Comparison of ENCODE assay signal across 8 cellular contexts in the genomic region with DNA sequence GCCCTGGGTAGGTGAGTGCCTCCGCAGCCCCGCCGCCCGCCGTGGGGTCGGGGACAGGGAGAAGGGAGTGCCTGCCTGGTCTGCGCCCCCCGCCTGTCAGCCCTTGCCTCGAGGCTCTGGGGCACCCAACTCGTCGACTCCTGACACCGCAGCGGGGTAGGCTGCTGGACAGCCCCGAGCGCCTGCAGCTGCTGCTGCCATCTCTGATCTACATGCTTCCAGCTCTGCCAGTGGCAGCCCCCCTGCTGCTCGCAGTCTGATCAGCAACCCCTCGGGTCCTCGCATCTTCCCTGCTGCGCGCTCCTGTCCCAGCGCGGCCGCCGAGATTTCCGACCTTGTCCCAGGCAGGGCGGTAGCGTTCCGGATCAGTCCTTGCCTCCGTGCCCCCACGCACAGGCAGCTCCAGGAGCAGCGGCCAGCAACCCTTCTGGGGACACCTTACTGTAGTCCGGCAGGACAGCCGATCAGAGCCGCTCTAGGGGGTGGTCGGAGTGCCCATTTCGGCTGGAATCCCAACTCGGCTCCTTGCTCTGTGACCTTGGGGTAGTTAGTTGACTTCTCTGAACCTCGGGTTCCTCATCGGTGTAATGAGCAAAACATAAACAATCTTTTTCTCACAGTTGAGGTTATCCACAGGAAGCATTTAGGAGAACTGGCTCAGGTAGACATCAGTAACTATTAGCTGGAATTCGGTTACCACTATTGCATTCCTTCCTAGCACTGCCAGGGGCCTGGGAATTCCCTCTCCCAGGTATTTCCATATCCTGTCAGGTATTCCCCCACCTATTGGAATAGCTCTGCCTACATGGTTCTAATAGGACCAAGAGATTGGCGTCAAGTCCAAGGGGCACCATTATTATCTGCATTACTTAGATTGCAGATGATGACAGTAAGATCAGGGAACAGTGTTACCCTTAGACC. TPM values are rescaled to one million over a fixed set of nuclear protein-coding genes. Genes with fewer than 3 reads are reported as not detected.
A peak's percentile ranks its signal among the peaks of the same experiment; 100 is the strongest.
DNase-seq lines count a peak whose midpoint lies in the region; ATAC-seq, FAIRE-seq and TF ChIP-seq lines count a peak whose summit lies in the region.
"Had no signal": no experiment of that assay in that cellular context is flagged by ENCODE, and none has a peak within 500 bp of the region (broad histone marks: within the 10 kb centered on the region; RNA-seq: fewer than 3 reads in every experiment).

No MANE protein-coding gene starts in this region.

- peaks cover 97 to 98% of the 10 kb centered on the region in 2 experiments for H3K27me3 ChIP-seq in mesenchymal stem cell (ENCODE audit: control insufficient read depth in 1 of 2, insufficient read depth in 1 of 2, low read length in 2 of 2)

- H3K9ac ChIP-seq in mesenchymal stem cell (ENCODE audit: low read length), result no peak overlapping the region

- no peaks in the 10 kb centered on the region for H3K9me3 ChIP-seq in mesenchymal stem cell (ENCODE audit: control insufficient read depth, low read length)

- no peak overlapping the region for H3K27ac ChIP-seq in mesenchymal stem cell (ENCODE audit: low read length, poor library complexity, severe bottlenecking)

- DNase-seq in stimulated activated naive CD8-positive, alpha-beta T cell treated with anti-CD3 and anti-CD28 coated beads, Interleukin-15, Interleukin-2, amounts not matched to agents 100 U/mL and 50 U/mL, for 24 hours, result no peak
- DNase-seq in mesenchymal stem cell (no peak), G401 (ENCODE audit: low spot score) (no peak), H54 (ENCODE audit: insufficient read length, low spot score) (no peak), amniotic stem cell (lab: John Stamatoyannopoulos, UW) (no peak)
- DNase-seq: activated CD4-positive, CD25-positive, alpha-beta regulatory T cell treated with anti-CD3 and anti-CD28 coated beads, Interleukin-2, amount 50 U/mL, for 72 hours had no signal

- H3K18ac ChIP-seq in mesenchymal stem cell (ENCODE audit: low read depth in 1 of 2, low read length in 2 of 2), result peak overlapping the region in 1 of 2 experiments; percentile 18

- no peaks in the 10 kb centered on the region for H3K36me3 ChIP-seq in mesenchymal stem cell (ENCODE audit: control insufficient read depth in 1 of 2, insufficient read depth in 2 of 2, low read depth in 1 of 2, low read length in 2 of 2)

- no peaks in the 10 kb centered on the region for H3K9me3 Mint-ChIP-seq in stimulated activated naive CD8-positive, alpha-beta T cell treated with anti-CD3 and anti-CD28 coated beads, Interleukin-15, Interleukin-2, amounts not matched to agents 100 ng/mL and 50 ng/mL, for 24 hours

- no peak for TF ChIP-seq POLR2A in H54 (IDR thresholded peaks at IDR 0.05; ENCODE audit: low read depth, low read length)

- H3K23ac ChIP-seq in mesenchymal stem cell (ENCODE audit: low read length in 2 of 2), result no peak overlapping the region

- no peaks in the 10 kb centered on the region for H3K36me3 Mint-ChIP-seq in stimulated activated naive CD8-positive, alpha-beta T cell treated with anti-CD3 and anti-CD28 coated beads, Interleukin-15, Interleukin-2, amounts not matched to agents 100 ng/mL and 50 ng/mL, for 24 hours (ENCODE audit: low read depth)

- ATAC-seq in stimulated activated naive CD8-positive, alpha-beta T cell treated with anti-CD3 and anti-CD28 coated beads, Interleukin-15, Interleukin-2, amounts not matched to agents 100 U/mL and 50 U/mL, for 24 hours, result no peak

- H3K27ac Mint-ChIP-seq in stimulated activated naive CD8-positive, alpha-beta T cell treated with anti-CD3 and anti-CD28 coated beads, Interleukin-15, Interleukin-2, amounts not matched to agents 100 ng/mL and 50 ng/mL, for 24 hours, result no peak overlapping the region

- H3K4me1 Mint-ChIP-seq in stimulated activated naive CD8-positive, alpha-beta T cell treated with anti-CD3 and anti-CD28 coated beads, Interleukin-15, Interleukin-2, amounts not matched to agents 100 ng/mL and 50 ng/mL, for 24 hours (ENCODE audit: low read depth), result peaks cover 25% of the 10 kb centered on the region

- WGBS in mesenchymal stem cell, result 8% methylated on average over 39 of the region's 41 CpGs

- no peak overlapping the region for H2BK120ac ChIP-seq in mesenchymal stem cell (ENCODE audit: low read depth, low read length)

- no peak overlapping the region for H2BK12ac ChIP-seq in mesenchymal stem cell (ENCODE audit: low read length in 2 of 2)

- H2BK15ac ChIP-seq in mesenchymal stem cell (ENCODE audit: low read depth, poor library complexity, severe bottlenecking), result peak overlapping the region; percentile 30

- H2BK5ac ChIP-seq in mesenchymal stem cell (ENCODE audit: low read depth, low read length, poor library complexity, severe bottlenecking), result no peak overlapping the region

- peak overlapping the region; percentile 67 for H3K4me2 ChIP-seq in mesenchymal stem cell (ENCODE audit: low read length, poor library complexity, severe bottlenecking)

- in situ Hi-C loops in G401 (cut with HindIII; ENCODE audit: low sequenced_read_pairs), result no loop called here

- H3K4ac ChIP-seq in mesenchymal stem cell (ENCODE audit: low read depth in 1 of 2, low read length in 2 of 2), result no peak overlapping the region

- no peak for FAIRE-seq in H54 (lab: Jason Lieb, UNC)

- H4K91ac ChIP-seq in mesenchymal stem cell (ENCODE audit: low read length), result no peak overlapping the region

- peak overlapping the region; percentile 28 for H3K4me3 Mint-ChIP-seq in stimulated activated naive CD8-positive, alpha-beta T cell treated with anti-CD3 and anti-CD28 coated beads, Interleukin-15, Interleukin-2, amounts not matched to agents 100 ng/mL and 50 ng/mL, for 24 hours

- H2AFZ ChIP-seq in mesenchymal stem cell (ENCODE audit: low read depth, low read length), result no peak overlapping the region

- no peak overlapping the region for H2AK5ac ChIP-seq in mesenchymal stem cell (ENCODE audit: low read length, severe bottlenecking)

- H3K79me1 ChIP-seq in mesenchymal stem cell (replicated peaks; ENCODE audit: low read length, poor library complexity, severe bottlenecking), result no peaks in the 10 kb centered on the region

- no peak overlapping the region for H3K14ac ChIP-seq in mesenchymal stem cell (ENCODE audit: low read length in 2 of 2)

- H3K4me1 ChIP-seq in mesenchymal stem cell (ENCODE audit: control insufficient read depth, insufficient read depth, low read depth, low read length), result peaks cover 9% of the 10 kb centered on the region

- H3K27me3 Mint-ChIP-seq in stimulated activated naive CD8-positive, alpha-beta T cell treated with anti-CD3 and anti-CD28 coated beads, Interleukin-15, Interleukin-2, amounts not matched to agents 100 ng/mL and 50 ng/mL, for 24 hours, result peaks cover 88% of the 10 kb centered on the region

- no peak overlapping the region for H4K8ac ChIP-seq in mesenchymal stem cell (ENCODE audit: low read length)

- H3K4me3 ChIP-seq in mesenchymal stem cell (ENCODE audit: insufficient read depth in 1 of 2, low read depth in 1 of 2, low read length in 2 of 2), result peak overlapping the region in 1 of 2 experiments; percentile 29

RNA-seq across cellular contexts. Expression of a gene that starts 0.6 kb away (rescaled TPM):
- polyA plus RNA-seq in mesenchymal stem cell (2013, experiment 1 of 2), result 0.33 TPM
- 0.23 TPM for polyA plus RNA-seq in mesenchymal stem cell (2013, experiment 2 of 2)
- total RNA-seq in G401 (2014; rRNA removed; shearing (Covaris generic)), result 23.9 and 30.9 TPM in 2 replicates
- total RNA-seq: glomerular endothelial cell had no signal

RNA-seq across cellular contexts. Expression of a gene that starts 23.3 kb away (rescaled TPM):
- polyA plus RNA-seq in mesenchymal stem cell (2013, experiment 1 of 2), result 0.07 TPM
- 0.07 TPM for polyA plus RNA-seq in mesenchymal stem cell (2013, experiment 2 of 2)
- 0.25 and 0.44 TPM in 2 replicates for total RNA-seq in G401 (2014; rRNA removed; shearing (Covaris generic))
- total RNA-seq: glomerular endothelial cell had no signal

RNA-seq across cellular contexts. Expression of a gene that starts 34.7 kb away (rescaled TPM):
- polyA plus RNA-seq in mesenchymal stem cell (2013, experiment 1 of 2), result 49.2 TPM
- 45.3 TPM for polyA plus RNA-seq in mesenchymal stem cell (2013, experiment 2 of 2)
- 170 and 183 TPM in 2 replicates for total RNA-seq in G401 (2014; rRNA removed; shearing (Covaris generic))

RNA-seq across cellular contexts. Expression of a gene that starts 41.2 kb away (rescaled TPM):
- polyA plus RNA-seq in mesenchymal stem cell (2013, experiment 1 of 2), result 24.8 TPM
- polyA plus RNA-seq in mesenchymal stem cell (2013, experiment 2 of 2), result 25.4 TPM
- total RNA-seq in G401 (2014; rRNA removed; shearing (Covaris generic)), result 13.7 and 25.4 TPM in 2 replicates

RNA-seq across cellular contexts. Expression of a gene that starts 50.9 kb away (rescaled TPM):
- polyA plus RNA-seq in mesenchymal stem cell (2013, experiment 1 of 2), result 58.9 TPM
- 58.1 TPM for polyA plus RNA-seq in mesenchymal stem cell (2013, experiment 2 of 2)
- total RNA-seq in G401 (2014; rRNA removed; shearing (Covaris generic)), result 103 and 112 TPM in 2 replicates
